ENCODE assay signal across 8 cellular contexts in genomic region chr3:42653560-42654330, GRCh38. TPM values are rescaled to one million over a fixed set of nuclear protein-coding genes. Genes with fewer than 3 reads are reported as not detected.
DNase-seq lines count a peak whose midpoint lies in the region; ATAC-seq and TF ChIP-seq lines count a peak whose summit lies in the region.

ZBTB47 (plus strand) TSS chr3:42653697; CDS start chr3:42658356, 4,659 bp downstream.

- TF ChIP-seq EP300 in transverse colon (IDR thresholded peaks at IDR 0.05; ENCODE audit: low read depth): no peak

- peak within 1 kb of the TSS; percentile 63 for H3K4me3 ChIP-seq in mesodermal cell (ENCODE audit: extremely low read depth, insufficient read depth, low read length, poor library complexity, severe bottlenecking)
- peak within 1 kb of the TSS; percentile 67 to 90 (median 70) for H3K4me3 ChIP-seq in transverse colon

- H3K36me3 Mint-ChIP-seq in T-helper 17 cell (ENCODE audit: low read depth): no peaks in the 10 kb centered on the region

- H3K4me3 Mint-ChIP-seq in T-helper 17 cell: peak within 1 kb of the TSS; percentile 91

- no peak within 1 kb of the TSS for H3K27ac Mint-ChIP-seq in T-helper 17 cell

- WGBS in mesodermal cell (ENCODE audit: insufficient coverage in 2 of 2), 2 experiments: 21 to 27% methylated on average over 21 to 23 of the region's 31 CpGs
- 0 to 14% methylated on average over 1 to 15 of the region's 31 CpGs for WGBS in transverse colon (ENCODE audit: low coverage in 1 of 2), 2 donors

- in situ Hi-C loops in transverse colon (cut with MboI; ENCODE audit: low pct_ligation_motif_present in 1 of 4, low pct_unique_long_range_greater_than_20kb in 1 of 4, low sequenced_read_pairs in 3 of 4): loop anchor here in 2 of 4 donors (10.0 kb wide), 1 partner anchor 91 kb away; no protein-coding TSS in a partner anchor

- TF ChIP-seq POLR2A in transverse colon (IDR thresholded peaks at IDR 0.05): no peak

- H3K9me3 ChIP-seq in T-helper 17 cell (ENCODE audit: control insufficient read depth, low read length, poor library complexity, severe bottlenecking) (no peaks in the 10 kb centered on the region), mesodermal cell (ENCODE audit: control insufficient read depth, low read length) (no peaks in the 10 kb centered on the region), transverse colon (no peaks in the 10 kb centered on the region)

- intact Hi-C loops in transverse colon (cut with DNase I; ENCODE audit: low total_unique reads): loop anchor here (5.0 kb wide), 1 partner anchor 94 kb away; no protein-coding TSS in a partner anchor

- peaks cover 16% of the 10 kb centered on the region for H3K4me1 Mint-ChIP-seq in T-helper 17 cell

- no peak for TF ChIP-seq CTCF in transverse colon (IDR thresholded peaks at IDR 0.05)

- H3K36me3 ChIP-seq in mesodermal cell (ENCODE audit: control insufficient read depth, insufficient read depth, low read length) (peaks cover 16% of the 10 kb centered on the region), transverse colon (no peaks in the 10 kb centered on the region)

- no peaks in the 10 kb centered on the region for H3K27me3 ChIP-seq in transverse colon

- H3K4me1 ChIP-seq in mesodermal cell (ENCODE audit: control insufficient read depth, insufficient read depth, low read length, poor library complexity, severe bottlenecking) (peaks cover 38% of the 10 kb centered on the region), transverse colon (peaks cover 16 to 38% (median 27%) of the 10 kb centered on the region in 4 donors)

- DNase-seq in AG08395 (ENCODE audit: low spot score) (peak; percentile 39), T-helper 17 cell (no peak), epithelial cell of prostate (ENCODE audit: low read depth, low spot score) (no peak), transverse colon (peak; percentile 58), kidney glomerular epithelial cell (lab: John Stamatoyannopoulos, UW) (no peak)

- H3K27ac ChIP-seq in epithelial cell of prostate: peak within 1 kb of the TSS; percentile 69
- H3K27ac ChIP-seq in mesodermal cell (ENCODE audit: low read depth, low read length, severe bottlenecking): peak within 1 kb of the TSS; percentile 57
- H3K27ac ChIP-seq in transverse colon: peak within 1 kb of the TSS; percentile 85 to 95 (median 90)

- peak; percentile 7 for ATAC-seq in GM18867 (IDR thresholded peaks at IDR 0.05; ENCODE audit: unreplicated experiment)
- peak; percentile 8 for ATAC-seq in T-helper 17 cell
- ATAC-seq in activated CD4-positive, CD25-positive, alpha-beta regulatory T cell treated with anti-CD3 and anti-CD28 coated beads, Interleukin-2, amount 50 U/mL, for 24 hours: no peak

- peaks cover 4% of the 10 kb centered on the region for H3K27me3 Mint-ChIP-seq in T-helper 17 cell

RNA-seq across cellular contexts. Expression of gene ZBTB47, which starts in this region (rescaled TPM):
- total RNA-seq in T-helper 17 cell: 1 to 10 TPM in 1 of 2 donors, under 1 TPM in 1; 0.89 to 1.1 TPM
- 4.9 TPM for polyA plus RNA-seq in mesodermal cell (2013, experiment 1 of 2)
- 3.8 TPM for polyA plus RNA-seq in mesodermal cell (2013, experiment 2 of 2)
- 10 to 100 TPM in 3 of 4 donors, 1 to 10 TPM in 1; 10.0 to 44.1 (median 19.7) TPM for total RNA-seq in transverse colon

Comparison
In these comparisons a context has a peak if more than half of its experiments do, and no peak if none do; other contexts are left out.
1. RNA of gene ZBTB47 (total RNA-seq): 10.0 to 44.1 TPM in transverse colon; 0.89 to 1.1 TPM in T-helper 17 cell; every median in the first group is over 4 times any median in the second.
2. DNase-seq: peak in AG08395 (single experiment) and transverse colon (single experiment); none in T-helper 17 cell (0 of 3), epithelial cell of prostate (single experiment) and kidney glomerular epithelial cell (single experiment).
3. ATAC-seq: peak in GM18867 (single experiment) and T-helper 17 cell (single experiment); none in activated CD4-positive, CD25-positive, alpha-beta regulatory T cell treated with anti-CD3 and anti-CD28 coated beads, Interleukin-2, amount 50 U/mL, for 24 hours (0 of 2).
4. Peak in every context shown above with its lines, with median percentiles within 50 percentile points of each other: H3K27ac ChIP-seq.